ENCODE assay signal across 17 cellular contexts in genomic region chr6:169843991-169844390, GRCh38.
"Had no signal": no experiment of that assay in that cellular context is flagged by ENCODE, and none has a peak within 500 bp of the region (broad histone marks: within the 10 kb centered on the region; RNA-seq: fewer than 3 reads in every experiment).

No MANE protein-coding gene starts in this region.

- H3K9me3 ChIP-seq: esophagus squamous epithelium, suprapubic skin, thyroid gland had no signal

- H3K27ac ChIP-seq: esophagus squamous epithelium, suprapubic skin, thyroid gland had no signal

- H3K4me1 ChIP-seq: esophagus squamous epithelium, suprapubic skin, thyroid gland had no signal

- H3K27me3 ChIP-seq: thyroid gland had no signal

- H3K4me3 ChIP-seq: esophagus squamous epithelium, lung, suprapubic skin, thyroid gland had no signal

- ATAC-seq: effector memory CD8-positive, alpha-beta T cell; left cardiac atrium; left ventricle myocardium superior; sciatic nerve had no signal

- DNase-seq: effector memory CD8-positive, alpha-beta T cell; esophagus squamous epithelium; foreskin fibroblast; immature natural killer cell; kidney; left cardiac atrium; left ventricle myocardium superior; mesendoderm; naive B cell; stimulated activated naive CD4-positive, alpha-beta T cell; thyroid gland had no signal

- H3K27me3 Mint-ChIP-seq: dendritic cell treated with granulocyte-macrophage colony-stimulating factor and Interleukin-4, amounts not matched to agents 40 ng/mL and 50 ng/mL, for 4 days had no signal

- H3K9me3 Mint-ChIP-seq: central memory CD8-positive, alpha-beta T cell; dendritic cell treated with granulocyte-macrophage colony-stimulating factor and Interleukin-4, amounts not matched to agents 40 ng/mL and 50 ng/mL, for 4 days; effector memory CD8-positive, alpha-beta T cell; immature natural killer cell; nephron had no signal

- H3K4me3 Mint-ChIP-seq: central memory CD8-positive, alpha-beta T cell; dendritic cell treated with granulocyte-macrophage colony-stimulating factor and Interleukin-4, amounts not matched to agents 40 ng/mL and 50 ng/mL, for 4 days; effector memory CD8-positive, alpha-beta T cell; immature natural killer cell; naive B cell; nephron had no signal

- H3K4me1 Mint-ChIP-seq: central memory CD8-positive, alpha-beta T cell; immature natural killer cell; nephron had no signal

- H3K36me3 ChIP-seq: esophagus squamous epithelium, suprapubic skin, thyroid gland had no signal

- H3K27ac Mint-ChIP-seq: dendritic cell treated with granulocyte-macrophage colony-stimulating factor and Interleukin-4, amounts not matched to agents 40 ng/mL and 50 ng/mL, for 4 days; effector memory CD8-positive, alpha-beta T cell; immature natural killer cell; nephron had no signal

- H3K36me3 Mint-ChIP-seq: immature natural killer cell, naive B cell had no signal
